In the genomic region with DNA sequence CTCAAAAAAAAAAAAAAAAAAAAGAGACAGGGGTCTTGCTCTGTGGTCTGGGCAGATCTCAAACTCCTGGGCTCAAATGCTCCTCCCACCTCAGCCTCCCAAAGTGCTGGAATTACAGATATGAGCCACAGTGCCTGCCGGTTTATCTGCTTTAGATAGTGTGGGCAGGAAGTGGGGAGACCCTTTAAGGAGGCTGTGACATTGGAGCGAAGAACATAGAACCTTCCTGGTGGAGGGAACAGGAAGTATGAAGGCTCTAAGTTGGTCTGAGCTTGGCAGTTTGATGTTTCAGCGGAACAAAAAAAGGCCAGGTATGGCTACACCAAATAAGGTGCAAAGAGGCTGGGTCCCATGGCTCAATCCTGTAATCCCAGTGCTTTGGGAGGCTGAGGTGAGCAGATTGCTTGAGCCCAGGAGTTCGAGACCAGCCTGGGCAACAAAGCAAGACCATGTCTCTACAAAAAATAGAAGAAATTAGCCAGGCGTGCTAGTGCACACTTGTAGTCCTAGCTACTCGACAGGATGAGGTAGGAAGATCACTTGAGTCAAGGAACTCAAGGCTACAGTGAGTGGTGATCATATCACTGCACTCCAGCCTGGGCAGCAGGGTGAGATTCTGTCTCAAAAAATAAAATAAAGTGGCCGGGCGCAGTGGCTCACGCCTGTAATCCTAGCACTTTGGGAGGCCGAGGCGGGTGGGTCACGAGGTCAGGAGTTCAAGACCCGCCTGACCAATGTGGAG, we compare ENCODE assay signal across 21 cellular contexts. TPM values are rescaled to one million over a fixed set of nuclear protein-coding genes. Genes with fewer than 3 reads are reported as not detected.
DNase-seq lines count a peak whose midpoint lies in the region; ATAC-seq, FAIRE-seq and TF ChIP-seq lines count a peak whose summit lies in the region.
"Had no signal": no experiment of that assay in that cellular context is flagged by ENCODE, and none has a peak within 500 bp of the region (broad histone marks: within the 10 kb centered on the region; RNA-seq: fewer than 3 reads in every experiment).

No MANE protein-coding gene starts in this region.

- TF ChIP-seq RAD21 in IMR-90 (IDR thresholded peaks at IDR 0.05; ENCODE audit: low read length) = no peak

- H3K4me2 ChIP-seq in IMR-90 (ENCODE audit: low read depth, low read length) = no peak overlapping the region
- H3K4me2 ChIP-seq: KMS-11 had no signal

- H3K4me1 Mint-ChIP-seq in CD8-positive, alpha-beta T cell (ENCODE audit: low read depth) = peaks cover 18% of the 10 kb centered on the region
- H3K4me1 Mint-ChIP-seq in activated CD8-positive, alpha-beta T cell treated with anti-CD3 and anti-CD28 coated beads for 36 hours (ENCODE audit: low read depth) = peaks cover 15% of the 10 kb centered on the region
- peaks cover 42% of the 10 kb centered on the region for H3K4me1 Mint-ChIP-seq in neural crest cell

- no peak overlapping the region for H2BK120ac ChIP-seq in IMR-90 (ENCODE audit: low read depth, low read length)

- intact Hi-C loops in CD8-positive, alpha-beta T cell (cut with DNase I, micrococcal nuclease) = no loop called here
- intact Hi-C loops in IMR-90 (cut with micrococcal nuclease) = no loop called here
- intact Hi-C loops in activated CD8-positive, alpha-beta T cell treated with anti-CD3 and anti-CD28 coated beads for 36 hours (cut with micrococcal nuclease) = no loop called here

- H3K27ac Mint-ChIP-seq in CD8-positive, alpha-beta T cell = no peak overlapping the region
- peak overlapping the region; percentile 46 for H3K27ac Mint-ChIP-seq in activated CD8-positive, alpha-beta T cell treated with anti-CD3 and anti-CD28 coated beads for 36 hours
- H3K27ac Mint-ChIP-seq in neural crest cell (ENCODE audit: unreplicated experiment) = peak overlapping the region; percentile 43
- H3K27ac Mint-ChIP-seq: activated T-helper 2 cell treated with anti-CD3 and anti-CD28 coated beads, Interferon-gamma antibody, Interleukin-2, Interleukin-4, amounts not matched to agents 10 μg/mL and 5 μg/mL and 100 μg/mL, durations not matched to agents 14 hours and 24 hours and 36 hours had no signal

- no peaks in the 10 kb centered on the region for H3K36me3 ChIP-seq in CD8-positive, alpha-beta T cell (ENCODE audit: insufficient read depth, low read length)
- H3K36me3 ChIP-seq in IMR-90 (ENCODE audit: control insufficient read depth, insufficient read depth, low read length) = no peaks in the 10 kb centered on the region
- H3K36me3 ChIP-seq: ovary had no signal

- FAIRE-seq in GM19239 (lab: Jason Lieb, UNC) = no peak
- FAIRE-seq: endometrium, GM12892 had no signal

- CTCF ChIA-PET in CD8-positive, alpha-beta T cell (lab: Charles Lee) = interaction anchor here (1.4 to 2.7 kb wide), 3 partner anchors 9 to 92 kb away, joined by 4 to 19 read pairs (median 6); partner anchors contain the start of gene ZMYND8
- CTCF ChIA-PET in IMR-90 (lab: Yijun Ruan, JAX) = no interaction called here
- CTCF ChIA-PET in activated CD8-positive, alpha-beta T cell treated with anti-CD3 and anti-CD28 coated beads for 36 hours (lab: Charles Lee) = interaction anchor here (1.2 to 2.6 kb wide), 4 partner anchors 18 to 146 kb away, joined by 4 to 12 read pairs (median 8); no protein-coding TSS in a partner anchor

- no peaks in the 10 kb centered on the region for H3K9me3 Mint-ChIP-seq in CD8-positive, alpha-beta T cell
- no peaks in the 10 kb centered on the region for H3K9me3 Mint-ChIP-seq in activated CD8-positive, alpha-beta T cell treated with anti-CD3 and anti-CD28 coated beads for 36 hours
- H3K9me3 Mint-ChIP-seq in neural crest cell = no peaks in the 10 kb centered on the region
- H3K9me3 Mint-ChIP-seq: activated T-helper 2 cell treated with anti-CD3 and anti-CD28 coated beads, Interferon-gamma antibody, Interleukin-2, Interleukin-4, amounts not matched to agents 10 μg/mL and 5 μg/mL and 100 μg/mL, durations not matched to agents 14 hours and 24 hours and 36 hours had no signal

- no peaks in the 10 kb centered on the region for H3K36me3 Mint-ChIP-seq in CD8-positive, alpha-beta T cell
- H3K36me3 Mint-ChIP-seq in activated CD8-positive, alpha-beta T cell treated with anti-CD3 and anti-CD28 coated beads for 36 hours (ENCODE audit: low read depth) = no peaks in the 10 kb centered on the region
- H3K36me3 Mint-ChIP-seq in neural crest cell (ENCODE audit: low read depth) = no peaks in the 10 kb centered on the region

- no peak overlapping the region for H4K5ac ChIP-seq in IMR-90 (ENCODE audit: low read depth, low read length)

- H2AK9ac ChIP-seq in IMR-90 (replicated peaks; ENCODE audit: low read depth, low read length, poor library complexity) = peak overlapping the region; percentile 65

- H3K18ac ChIP-seq in IMR-90 (ENCODE audit: low read depth, low read length) = no peak overlapping the region

- no peaks in the 10 kb centered on the region for H3K27me3 Mint-ChIP-seq in CD8-positive, alpha-beta T cell (ENCODE audit: low read depth)
- H3K27me3 Mint-ChIP-seq in activated CD8-positive, alpha-beta T cell treated with anti-CD3 and anti-CD28 coated beads for 36 hours = no peaks in the 10 kb centered on the region
- H3K27me3 Mint-ChIP-seq in neural crest cell (ENCODE audit: low read depth) = no peaks in the 10 kb centered on the region

- DNase-seq in CD8-positive, alpha-beta T cell = no peak
- DNase-seq in IMR-90 (no peak), neural crest cell (ENCODE audit: low read depth, low spot score) (no peak), SK-N-DZ (ENCODE audit: low spot score) (no peak), GM19239 (ENCODE audit: insufficient read length, low spot score) (no peak)
- no peak for DNase-seq in activated CD8-positive, alpha-beta T cell treated with anti-CD3 and anti-CD28 coated beads for 36 hours
- no peak for DNase-seq in stimulated activated CD4-positive, alpha-beta T cell treated with anti-CD3 and anti-CD28 coated beads, Interleukin-1b, Interleukin-23, amount 100 ng/mL, for 48 hours
- DNase-seq: activated CD8-positive, alpha-beta memory T cell treated with anti-CD3 and anti-CD28 coated beads for 24 hours; AML-193; GF-D8; left colon; NCI-H1092 treated with DMSO at 0.1 percent for 48 hours; NCI-H2081 treated with DMSO at 0.1 percent for 48 hours; NCI-H69; ovary; stimulated activated CD4-positive, alpha-beta T cell treated with anti-CD3 and anti-CD28 coated beads, Interleukin-4, amount 100 ng/mL, for 24 hours had no signal

- POLR2A ChIA-PET in CD8-positive, alpha-beta T cell (lab: Charles Lee) = interaction anchor here (0.6 to 1.3 kb wide), 3 partner anchors 9 to 31 kb away, joined by 4 to 8 read pairs (median 4); partner anchors contain the start of gene ZMYND8
- POLR2A ChIA-PET in IMR-90 (lab: Charles Lee; ENCODE audit: unreplicated experiment) = no interaction called here
- POLR2A ChIA-PET in activated CD8-positive, alpha-beta T cell treated with anti-CD3 and anti-CD28 coated beads for 36 hours (lab: Charles Lee) = interaction anchor here (3.4 kb wide), 1 partner anchor 8 kb away, joined by 15 read pairs; the partner anchor contains the start of gene ZMYND8

- H2AK5ac ChIP-seq in IMR-90 (ENCODE audit: low read depth, low read length) = peak overlapping the region; percentile 64; the same call in 1 of the 2 replicates

- no peak for TF ChIP-seq POLR2A in IMR-90 (IDR thresholded peaks at IDR 0.05; ENCODE audit: low read depth, low read length)

- H3K4me3 Mint-ChIP-seq in CD8-positive, alpha-beta T cell = peak overlapping the region; percentile 39
- no peak overlapping the region for H3K4me3 Mint-ChIP-seq in activated CD8-positive, alpha-beta T cell treated with anti-CD3 and anti-CD28 coated beads for 36 hours
- no peak overlapping the region for H3K4me3 Mint-ChIP-seq in neural crest cell

- in situ Hi-C loops in IMR-90 (cut with MboI; ENCODE audit: low sequenced_read_pairs) = no loop called here

- no peak overlapping the region for H3K27ac ChIP-seq in CD8-positive, alpha-beta T cell (ENCODE audit: low read depth, low read length)
- no peak overlapping the region for H3K27ac ChIP-seq in IMR-90 (ENCODE audit: insufficient read depth, low read length)
- H3K27ac ChIP-seq: KMS-11, ovary had no signal

- WGBS in IMR-90 (ENCODE audit: extremely low coverage in 2 of 2, insufficient read length in 1 of 2), 2 experiments = 89% methylated on average over 3 of the region's 13 CpGs; no CpG with 5 or more reads in 1 of the 2 experiments

- H2AFZ ChIP-seq in IMR-90 (replicated peaks; ENCODE audit: low read length, poor library complexity) = peak overlapping the region; percentile 58

- no TSS peak for BruUV-seq in IMR-90 (replicated peaks; lab: Mats Ljungman, UMichigan)

- dilution Hi-C loops in IMR-90 (cut with HindIII; ENCODE audit: low sequenced_read_pairs, unreplicated experiment) = no loop called here

- H3K14ac ChIP-seq in IMR-90 (replicated peaks; ENCODE audit: low read depth, low read length) = no peak overlapping the region

- ATAC-seq in CD8-positive, alpha-beta T cell = peak; percentile 51
- ATAC-seq in IMR-90 (ENCODE audit: low read depth) (no peak), GM19351 (IDR thresholded peaks at IDR 0.05; ENCODE audit: unreplicated experiment) (no peak)
- ATAC-seq in activated CD8-positive, alpha-beta T cell treated with anti-CD3 and anti-CD28 coated beads for 36 hours = peak; percentile 51
- ATAC-seq: left colon had no signal

- H2BK15ac ChIP-seq in IMR-90 (ENCODE audit: low read depth, low read length) = peak overlapping the region; percentile 95; the same call in 2 of the 3 replicates

- H3K23ac ChIP-seq in IMR-90 (ENCODE audit: low read depth, low read length) = no peak overlapping the region

- no peaks in the 10 kb centered on the region for H3K27me3 ChIP-seq in CD8-positive, alpha-beta T cell (ENCODE audit: insufficient read depth, low read length)
- H3K27me3 ChIP-seq in IMR-90 (ENCODE audit: control insufficient read depth, insufficient read depth, low read length) = no peaks in the 10 kb centered on the region
- H3K27me3 ChIP-seq: ovary had no signal

- peaks cover 8% of the 10 kb centered on the region for H3K4me1 ChIP-seq in CD8-positive, alpha-beta T cell (ENCODE audit: insufficient read depth, low read length)
- peaks cover 9% of the 10 kb centered on the region for H3K4me1 ChIP-seq in IMR-90 (ENCODE audit: control insufficient read depth, insufficient read depth, low read length)

- no peak overlapping the region for H3K4me3 ChIP-seq in CD8-positive, alpha-beta T cell (ENCODE audit: low read depth, low read length)
- H3K4me3 ChIP-seq in IMR-90 (ENCODE audit: insufficient read depth, low read depth, low read length) = no peak overlapping the region
- H3K4me3 ChIP-seq: ovary had no signal

- no peak overlapping the region for H3K56ac ChIP-seq in IMR-90 (ENCODE audit: extremely low read depth, insufficient read depth, low read length)

- peak overlapping the region; percentile 49; the same call in 1 of the 2 replicates for H4K91ac ChIP-seq in IMR-90 (ENCODE audit: insufficient read depth, low read depth, low read length)

- 0 out of 2 replicates have a peak, but pooled peaks cover under 1% of the 10 kb centered on the region for H3K9me1 ChIP-seq in IMR-90 (ENCODE audit: insufficient read depth, low read length)

- H4K8ac ChIP-seq in IMR-90 (ENCODE audit: low read depth in 2 of 2, low read length in 2 of 2) = peak overlapping the region in 1 of 2 experiments; percentile 43; a peak in 2 of 4 replicates

- H2BK20ac ChIP-seq in IMR-90 (ENCODE audit: low read depth, low read length) = no peak overlapping the region; the same call in 1 of the 2 replicates

- no peak overlapping the region for H2BK5ac ChIP-seq in IMR-90 (ENCODE audit: low read depth, low read length, poor library complexity, severe bottlenecking)

- H3K9ac ChIP-seq in IMR-90 (ENCODE audit: low read depth, low read length) = no peak overlapping the region
- H3K9ac ChIP-seq: KMS-11 had no signal

- no peak for TF ChIP-seq CTCF in CD8-positive, alpha-beta T cell (IDR thresholded peaks at IDR 0.05)
- TF ChIP-seq CTCF in IMR-90 (conservative IDR thresholded peaks at IDR 0.05; ENCODE audit: low read depth, low read length) (no peak), neural crest cell (conservative IDR thresholded peaks at IDR 0.05) (no peak)
- no peak for TF ChIP-seq CTCF in activated CD8-positive, alpha-beta T cell treated with anti-CD3 and anti-CD28 coated beads for 36 hours (IDR thresholded peaks at IDR 0.05)

- no peaks in the 10 kb centered on the region for H4K20me1 ChIP-seq in IMR-90 (ENCODE audit: insufficient read depth, low read length)

- H3K9me3 ChIP-seq in CD8-positive, alpha-beta T cell (ENCODE audit: low read length) = no peaks in the 10 kb centered on the region
- H3K9me3 ChIP-seq in IMR-90 (ENCODE audit: control insufficient read depth, insufficient read depth, low read length) = no peaks in the 10 kb centered on the region
- H3K9me3 ChIP-seq: ovary had no signal

- peak overlapping the region; percentile 57; the same call in 1 of the 2 replicates for H3K4ac ChIP-seq in IMR-90 (ENCODE audit: low read depth, low read length)

- H3K79me1 ChIP-seq in IMR-90 (ENCODE audit: low read depth in 1 of 2, low read length in 2 of 2) = peaks cover 0 to 5% of the 10 kb centered on the region in 2 experiments; a peak in 1 of 4 replicates

RNA-seq across cellular contexts. Expression of gene ZMYND8, which starts 8.7 kb away (rescaled TPM):
- 10 to 100 TPM; 23.2 to 27.0 TPM for total RNA-seq in CD8-positive, alpha-beta T cell
- 23.6 and 24.0 TPM in 2 replicates for total RNA-seq in IMR-90 (2012; rRNA removed)
- polyA plus RNA-seq in IMR-90 (2012; rRNA removed) = 28.2 and 28.3 TPM in 2 replicates
- polyA plus RNA-seq in IMR-90 (2012; cell fraction: cytosol; rRNA removed) = 12.6 and 14.1 TPM in 2 replicates
- 43.6 and 72.5 TPM in 2 replicates for polyA plus RNA-seq in IMR-90 (2012; cell fraction: nucleus; rRNA removed; ENCODE audit: low replicate concordance)
- total RNA-seq in activated CD8-positive, alpha-beta T cell treated with anti-CD3 and anti-CD28 coated beads for 36 hours = 10 to 100 TPM; 31.9 to 33.4 TPM
- total RNA-seq in neural crest cell = 86.0 and 92.1 TPM in 2 replicates
- polyA plus RNA-seq in SK-N-DZ (2014; cell fraction: cytosol; rRNA removed) = 44.5 and 55.5 TPM in 2 replicates
- polyA plus RNA-seq in SK-N-DZ (2014; cell fraction: nucleus; rRNA removed) = 49.4 and 91.3 TPM in 2 replicates

Comparison
In these comparisons a context has a peak if more than half of its experiments do, and no peak if none do; other contexts are left out.
1. ATAC-seq: peak in CD8-positive, alpha-beta T cell (single experiment) and activated CD8-positive, alpha-beta T cell treated with anti-CD3 and anti-CD28 coated beads for 36 hours (single experiment); none in IMR-90 (single experiment) and GM19351 (single experiment).